Comparison of ENCODE assay signal across 13 cellular contexts in genomic region chr1:109500886-109501285, GRCh38. TPM values are rescaled to one million over a fixed set of nuclear protein-coding genes. Genes with fewer than 3 reads are reported as not detected.
DNase-seq lines count a peak whose midpoint lies in the region; ATAC-seq lines count a peak whose summit lies in the region.
"Had no signal": no experiment of that assay in that cellular context is flagged by ENCODE, and none has a peak within 500 bp of the region (broad histone marks: within the 10 kb centered on the region; RNA-seq: fewer than 3 reads in every experiment).

No MANE protein-coding gene starts in this region.

- H3K4me1 ChIP-seq in thymus (ENCODE audit: control insufficient read depth, insufficient read depth, low read length) = peaks cover 49% of the 10 kb centered on the region
- H3K4me1 ChIP-seq: prostate gland had no signal

- no peaks in the 10 kb centered on the region for H3K27me3 ChIP-seq in thymus (ENCODE audit: control insufficient read depth, insufficient read depth)

- no peak overlapping the region for H3K4me3 ChIP-seq in thymus (ENCODE audit: low read length)
- H3K4me3 ChIP-seq: prostate gland had no signal

- POLR2A ChIA-PET in activated CD4-positive, alpha-beta T cell treated with anti-CD3 and anti-CD28 coated beads, Interleukin-2, amount 10 ng/mL, durations not matched to agents 7 days and 5 days (lab: Charles Lee) = no interaction called here

- ATAC-seq in HG03342 (IDR thresholded peaks at IDR 0.05; ENCODE audit: unreplicated experiment) (no peak), GM21723 (IDR thresholded peaks at IDR 0.05; ENCODE audit: unreplicated experiment) (no peak)
- ATAC-seq: activated T-cell treated with anti-CD3 and anti-CD28 coated beads, Interleukin-2, amount 50 U/mL, for 72 hours had no signal

- peak overlapping the region; percentile 97 for H3K27ac Mint-ChIP-seq in activated CD4-positive, alpha-beta T cell treated with anti-CD3 and anti-CD28 coated beads, Interleukin-2, amount 10 ng/mL, durations not matched to agents 7 days and 5 days
- peak overlapping the region; percentile 5 to 92 (median 85) for H3K27ac Mint-ChIP-seq in immature natural killer cell
- H3K27ac Mint-ChIP-seq: activated T-cell treated with anti-CD3 and anti-CD28 coated beads, Interleukin-2, amount 50 U/mL, for 72 hours had no signal

- no peaks in the 10 kb centered on the region for H3K9me3 ChIP-seq in thymus (ENCODE audit: control insufficient read depth)
- H3K9me3 ChIP-seq: prostate gland had no signal

- CTCF ChIA-PET in activated CD4-positive, alpha-beta T cell treated with anti-CD3 and anti-CD28 coated beads, Interleukin-2, amount 10 ng/mL, durations not matched to agents 7 days and 5 days (lab: Charles Lee) = interaction anchor here (43.6 to 46.6 kb wide), 2 partner anchors 2 to 23 kb away, joined by 1139 read pairs; partner anchors contain the start of genes AMIGO1, ATXN7L2, CYB561D1 and GPR61

- H3K9me3 Mint-ChIP-seq in activated CD4-positive, alpha-beta T cell treated with anti-CD3 and anti-CD28 coated beads, Interleukin-2, amount 10 ng/mL, durations not matched to agents 7 days and 5 days = no peaks in the 10 kb centered on the region
- no peaks in the 10 kb centered on the region for H3K9me3 Mint-ChIP-seq in immature natural killer cell
- H3K9me3 Mint-ChIP-seq: activated T-cell treated with anti-CD3 and anti-CD28 coated beads, Interleukin-2, amount 50 U/mL, for 72 hours had no signal

- H3K36me3 ChIP-seq in thymus (ENCODE audit: control insufficient read depth, insufficient read depth) = peaks cover 35% of the 10 kb centered on the region
- H3K36me3 ChIP-seq: prostate gland had no signal

- H3K27me3 Mint-ChIP-seq in activated CD4-positive, alpha-beta T cell treated with anti-CD3 and anti-CD28 coated beads, Interleukin-2, amount 10 ng/mL, durations not matched to agents 7 days and 5 days = no peaks in the 10 kb centered on the region
- peaks cover 0 to 2% (median 2%) of the 10 kb centered on the region in 3 donors for H3K27me3 Mint-ChIP-seq in immature natural killer cell (ENCODE audit: low read depth in 3 of 3)

- DNase-seq in activated CD4-positive, alpha-beta T cell treated with anti-CD3 and anti-CD28 coated beads, Interleukin-2, amount 10 ng/mL, durations not matched to agents 7 days and 5 days = no peak
- DNase-seq in activated CD4-positive, alpha-beta T cell treated with anti-CD3 and anti-CD28 coated beads for 48 hours = no peak
- peak; percentile 44 for DNase-seq in amniotic stem cell (lab: John Stamatoyannopoulos, UW)
- no peak for DNase-seq in immature natural killer cell
- DNase-seq in NCI-H2029 treated with DMSO at 0.1 percent for 48 hours (lab: John Stamatoyannopoulos, UW) = no peak
- DNase-seq: activated T-cell treated with anti-CD3 and anti-CD28 coated beads, Interleukin-2, amount 50 U/mL, for 72 hours; HCEC 1CT; kidney glomerular epithelial cell; NCI-H1105 had no signal

- H3K27ac ChIP-seq in thymus (ENCODE audit: low read depth) = peak overlapping the region; percentile 97
- H3K27ac ChIP-seq: prostate gland had no signal

- peaks cover 68% of the 10 kb centered on the region for H3K36me3 Mint-ChIP-seq in activated CD4-positive, alpha-beta T cell treated with anti-CD3 and anti-CD28 coated beads, Interleukin-2, amount 10 ng/mL, durations not matched to agents 7 days and 5 days (ENCODE audit: low read depth)
- H3K36me3 Mint-ChIP-seq in immature natural killer cell = peaks cover 6 to 18% (median 9%) of the 10 kb centered on the region in 3 donors

- peak overlapping the region; percentile 11 for H3K4me3 Mint-ChIP-seq in activated CD4-positive, alpha-beta T cell treated with anti-CD3 and anti-CD28 coated beads, Interleukin-2, amount 10 ng/mL, durations not matched to agents 7 days and 5 days
- peak overlapping the region; percentile 38 to 85 (median 73) for H3K4me3 Mint-ChIP-seq in immature natural killer cell
- H3K4me3 Mint-ChIP-seq: activated T-cell treated with anti-CD3 and anti-CD28 coated beads, Interleukin-2, amount 50 U/mL, for 72 hours had no signal

- H3K4me1 Mint-ChIP-seq in activated CD4-positive, alpha-beta T cell treated with anti-CD3 and anti-CD28 coated beads, Interleukin-2, amount 10 ng/mL, durations not matched to agents 7 days and 5 days = peaks cover 89% of the 10 kb centered on the region
- peaks cover 75 to 84% of the 10 kb centered on the region in 2 donors for H3K4me1 Mint-ChIP-seq in immature natural killer cell

- WGBS in thymus = 83% methylated on average over 4 of the region's 4 CpGs

RNA-seq across cellular contexts. Expression of gene CYB561D1, which starts 7.0 kb away (rescaled TPM):
- total RNA-seq in activated CD4-positive, alpha-beta T cell treated with anti-CD3 and anti-CD28 coated beads, Interleukin-2, amount 10 ng/mL, durations not matched to agents 7 days and 5 days = 10 to 100 TPM; 25.3 to 29.7 TPM
- polyA plus RNA-seq in immature natural killer cell = 10 to 100 TPM in 2 of 3 donors, 1 to 10 TPM in 1; 8.8 to 20.3 (median 10.2) TPM
- 9.4 TPM for polyA plus RNA-seq in thymus

RNA-seq across cellular contexts. Expression of gene AMIGO1, which starts 8.6 kb away (rescaled TPM):
- total RNA-seq in activated CD4-positive, alpha-beta T cell treated with anti-CD3 and anti-CD28 coated beads, Interleukin-2, amount 10 ng/mL, durations not matched to agents 7 days and 5 days = 1 to 10 TPM; 5.8 to 7.6 TPM
- polyA plus RNA-seq in immature natural killer cell = 10 to 100 TPM in 1 of 3 donors, 1 to 10 TPM in 2; 3.6 to 12.5 (median 5.0) TPM
- 2.3 TPM for polyA plus RNA-seq in thymus

RNA-seq across cellular contexts. Expression of gene ATXN7L2, which starts 17.2 kb away (rescaled TPM):
- total RNA-seq in activated CD4-positive, alpha-beta T cell treated with anti-CD3 and anti-CD28 coated beads, Interleukin-2, amount 10 ng/mL, durations not matched to agents 7 days and 5 days = 10 to 100 TPM; 12.4 to 14.0 TPM
- polyA plus RNA-seq in immature natural killer cell = 1 to 10 TPM in 2 of 3 donors, under 1 TPM in 1; 0.94 to 8.9 (median 4.1) TPM
- 19.6 TPM for polyA plus RNA-seq in thymus

RNA-seq across cellular contexts. Expression of gene SYPL2, which starts 34.5 kb away (rescaled TPM):
- not detected for total RNA-seq in activated CD4-positive, alpha-beta T cell treated with anti-CD3 and anti-CD28 coated beads, Interleukin-2, amount 10 ng/mL, durations not matched to agents 7 days and 5 days
- polyA plus RNA-seq in immature natural killer cell = under 1 TPM in 2 of 3 donors, not detected in 1; 0.08 to 0.28 TPM
- polyA plus RNA-seq in thymus = 0.34 TPM

RNA-seq across cellular contexts. Expression of gene GPR61, which starts 38.8 kb away (rescaled TPM):
- total RNA-seq in activated CD4-positive, alpha-beta T cell treated with anti-CD3 and anti-CD28 coated beads, Interleukin-2, amount 10 ng/mL, durations not matched to agents 7 days and 5 days = under 1 TPM; 0.45 to 0.52 TPM
- polyA plus RNA-seq in immature natural killer cell = not detected
- 0.07 TPM for polyA plus RNA-seq in thymus
- total RNA-seq: activated T-cell treated with anti-CD3 and anti-CD28 coated beads, Interleukin-2, amount 50 U/mL, for 72 hours had no signal
